16 cellular contexts compared by ENCODE assay signal in genomic region chrX:41108684-41109205, GRCh38. TPM values are rescaled to one million over a fixed set of nuclear protein-coding genes. Genes with fewer than 3 reads are reported as not detected.
DNase-seq lines count a peak whose midpoint lies in the region; ATAC-seq and TF ChIP-seq lines count a peak whose summit lies in the region.
"Had no signal": no experiment of that assay in that cellular context is flagged by ENCODE, and none has a peak within 500 bp of the region (broad histone marks: within the 10 kb centered on the region; RNA-seq: fewer than 3 reads in every experiment).

No MANE protein-coding gene starts in this region.

- H2AFZ ChIP-seq in OCI-LY1 (ENCODE audit: low read length), result no peak overlapping the region

- no peaks in the 10 kb centered on the region for H4K20me1 ChIP-seq in OCI-LY1 (ENCODE audit: insufficient read depth, low read length)

- TF ChIP-seq CTCF in OCI-LY1 (IDR thresholded peaks at IDR 0.05; ENCODE audit: low read length), result no peak
- no peak for TF ChIP-seq CTCF in psoas muscle (IDR thresholded peaks at IDR 0.05)
- TF ChIP-seq CTCF in spleen (IDR thresholded peaks at IDR 0.05 in 8 of 11, conservative IDR thresholded peaks at IDR 0.05 in 3 of 11), result no peak

- no peaks in the 10 kb centered on the region for H3K9me2 ChIP-seq in OCI-LY1 (ENCODE audit: low read depth, low read length)
- H3K9me2 ChIP-seq: SK-N-SH had no signal

- peak overlapping the region; percentile 20; the same call in 1 of the 2 replicates for H3K4me2 ChIP-seq in OCI-LY1 (ENCODE audit: low read length)
- H3K4me2 ChIP-seq: SK-N-SH had no signal

- peak; percentile 3 for DNase-seq in NCI-H82 (lab: John Stamatoyannopoulos, UW)
- no peak for DNase-seq in NCI-H82 treated with DMSO at 0.1 percent for 48 hours (lab: John Stamatoyannopoulos, UW; ENCODE audit: unreplicated experiment)
- peak; percentile 13 for DNase-seq in iPS-NIHi11 (ENCODE audit: low spot score)
- DNase-seq in psoas muscle, result no peak
- DNase-seq in GDM1 (lab: John Stamatoyannopoulos, UW), result no peak
- no peak for DNase-seq in spleen
- no peak for DNase-seq in SKM-1 treated with dmso at 0.1 percent for 144 hours (lab: John Stamatoyannopoulos, UW; ENCODE audit: unreplicated experiment)
- DNase-seq: activated CD8-positive, alpha-beta memory T cell treated with anti-CD3 and anti-CD28 coated beads, Interleukin-2, amount 50 U/mL, for 4 hours; activated naive CD8-positive, alpha-beta T cell treated with anti-CD3 and anti-CD28 coated beads, Interleukin-2, amount 10 ng/mL, durations not matched to agents 7 days and 5 days; caudate nucleus; NCI-H2227 treated with DMSO at 0.1 percent for 48 hours; SK-N-SH; stimulated activated CD4-positive, alpha-beta T cell treated with anti-CD3 and anti-CD28 coated beads, Interleukin-2, amount 100 ng/mL, for 48 hours; upper lobe of left lung; WERI-Rb-1 had no signal

- peaks cover 13% of the 10 kb centered on the region; the same call in 1 of the 2 replicates for H3K36me3 ChIP-seq in OCI-LY1 (ENCODE audit: insufficient read depth, low read length)
- H3K36me3 ChIP-seq in psoas muscle (ENCODE audit: insufficient read depth in 1 of 2, low read depth in 1 of 2), result no peaks in the 10 kb centered on the region
- H3K36me3 ChIP-seq in spleen, result peaks cover 0 to 4% (median 0%) of the 10 kb centered on the region in 6 donors
- H3K36me3 ChIP-seq: upper lobe of left lung, WERI-Rb-1 had no signal

- H3K4me3 ChIP-seq in OCI-LY1 (ENCODE audit: low read depth, low read length, poor library complexity, severe bottlenecking), result no peak overlapping the region
- no peak overlapping the region for H3K4me3 ChIP-seq in psoas muscle
- H3K4me3 ChIP-seq in spleen, result no peak overlapping the region
- H3K4me3 ChIP-seq: upper lobe of left lung had no signal

- H3K4me1 ChIP-seq in OCI-LY1 (ENCODE audit: insufficient read depth, low read length, severe bottlenecking) (peaks cover 61% of the 10 kb centered on the region), psoas muscle (peaks cover 39% of the 10 kb centered on the region), spleen (peaks cover 0 to 94% (median 53%) of the 10 kb centered on the region in 6 donors)

- no peak for TF ChIP-seq POLR2A in spleen (IDR thresholded peaks at IDR 0.05)

- 39 to 69% (median 59%) methylated on average over 4 of the region's 4 CpGs for WGBS in psoas muscle, 3 donors
- WGBS in spleen, 5 donors, result 62 to 94% (median 81%) methylated on average over 2 to 4 of the region's 4 CpGs

- H3K27me3 ChIP-seq in OCI-LY1 (ENCODE audit: insufficient read depth, low read length) (no peaks in the 10 kb centered on the region), psoas muscle (ENCODE audit: insufficient read depth in 3 of 3, low read length in 2 of 3) (no peaks in the 10 kb centered on the region), spleen (replicated peaks in 1 of 7) (no peaks in the 10 kb centered on the region)
- H3K27me3 ChIP-seq: upper lobe of left lung had no signal

- intact Hi-C loops in psoas muscle (cut with DNase I) (no loop called here), spleen (cut with DNase I; ENCODE audit: low total_unique reads) (no loop called here)

- no peaks in the 10 kb centered on the region for H3F3A ChIP-seq in OCI-LY1 (ENCODE audit: insufficient read depth, low read length)

- H3K9me3 ChIP-seq in OCI-LY1 (ENCODE audit: low read length) (no peaks in the 10 kb centered on the region), psoas muscle (no peaks in the 10 kb centered on the region), spleen (peaks cover 0 to 11% (median 0%) of the 10 kb centered on the region in 8 donors)
- H3K9me3 ChIP-seq: SK-N-SH, upper lobe of left lung had no signal

- no peak overlapping the region for H3K27ac ChIP-seq in OCI-LY1 (ENCODE audit: low read depth, low read length, poor library complexity, severe bottlenecking)
- peak overlapping the region; percentile 79 for H3K27ac ChIP-seq in psoas muscle
- H3K27ac ChIP-seq in spleen, result no peak overlapping the region
- H3K27ac ChIP-seq: upper lobe of left lung, WERI-Rb-1 had no signal

- H3K9ac ChIP-seq in OCI-LY1 (ENCODE audit: low read length), result no peak overlapping the region
- H3K9ac ChIP-seq: SK-N-SH had no signal

- H3K79me2 ChIP-seq in OCI-LY1 (ENCODE audit: insufficient read depth, low read length), result peaks cover 91% of the 10 kb centered on the region

- ATAC-seq in psoas muscle, result peak in 3 of 4 donors; percentile 20 to 34 (median 27)

RNA-seq across cellular contexts. Expression of gene USP9X, which starts 23.5 kb away (rescaled TPM):
- total RNA-seq in psoas muscle (100 to 1,000 TPM in 3 of 4 donors, 10 to 100 TPM in 1; 87.4 to 138 (median 127) TPM), spleen (100 to 1,000 TPM in 3 of 7 donors, 10 to 100 TPM in 4; 82.7 to 116 (median 95.3) TPM)
- polyA plus RNA-seq in psoas muscle (10 to 100 TPM; 19.4 to 44.9 (median 24.6) TPM), spleen (1 to 10 TPM; 8.0 to 9.0 (median 8.3) TPM)

Comparison
In these comparisons a context has a peak if more than half of its experiments do, and no peak if none do; other contexts are left out.
1. DNase-seq: peak in NCI-H82 (single experiment) and iPS-NIHi11 (single experiment); none in NCI-H82 treated with DMSO at 0.1 percent for 48 hours (single experiment), psoas muscle (0 of 2), GDM1 (single experiment), spleen (single experiment) and SKM-1 treated with dmso at 0.1 percent for 144 hours (single experiment).